11 cellular contexts compared by ENCODE assay signal in genomic region chr3:129599607-129600006, GRCh38. TPM values are rescaled to one million over a fixed set of nuclear protein-coding genes. Genes with fewer than 3 reads are reported as not detected.
A peak's percentile ranks its signal among the peaks of the same experiment; 100 is the strongest.
DNase-seq lines count a peak whose midpoint lies in the region; ATAC-seq and TF ChIP-seq lines count a peak whose summit lies in the region.
"Had no signal": no experiment of that assay in that cellular context is flagged by ENCODE, and none has a peak within 500 bp of the region (broad histone marks: within the 10 kb centered on the region; RNA-seq: fewer than 3 reads in every experiment).

No MANE protein-coding gene starts in this region.

- H3F3A ChIP-seq in GM23248 (ENCODE audit: insufficient read depth): peaks cover 36% of the 10 kb centered on the region
- no peaks in the 10 kb centered on the region for H3F3A ChIP-seq in MM.1S (ENCODE audit: insufficient read depth, low read length)

- H3K79me2 ChIP-seq in GM23248 (ENCODE audit: insufficient read depth): peaks cover 89% of the 10 kb centered on the region
- no peaks in the 10 kb centered on the region for H3K79me2 ChIP-seq in Karpas-422 (ENCODE audit: low read length)
- no peaks in the 10 kb centered on the region for H3K79me2 ChIP-seq in MM.1S (ENCODE audit: low read length)

- H3K4me1 Mint-ChIP-seq in T-helper 17 cell: peaks cover 36% of the 10 kb centered on the region
- H3K4me1 Mint-ChIP-seq: activated naive CD4-positive, alpha-beta T cell treated with anti-CD3 and anti-CD28 coated beads, Interleukin-2, amount 50 U/mL, for 24 hours had no signal

- H3K4me3 Mint-ChIP-seq in T-helper 17 cell: no peak overlapping the region
- H3K4me3 Mint-ChIP-seq: activated naive CD4-positive, alpha-beta T cell treated with anti-CD3 and anti-CD28 coated beads, Interleukin-2, amount 50 U/mL, for 24 hours had no signal

- H3K27me3 ChIP-seq in GM23248 (replicated peaks; ENCODE audit: insufficient read depth): no peaks in the 10 kb centered on the region
- H3K27me3 ChIP-seq in skeletal muscle satellite cell (ENCODE audit: control insufficient read depth, insufficient read depth, low read length): no peaks in the 10 kb centered on the region
- H3K27me3 ChIP-seq in Karpas-422 (ENCODE audit: low read length): no peaks in the 10 kb centered on the region
- no peaks in the 10 kb centered on the region for H3K27me3 ChIP-seq in MM.1S (replicated peaks; ENCODE audit: insufficient read depth, low read length)

- H3K4me3 ChIP-seq in GM23248 (no peak overlapping the region), skeletal muscle satellite cell (ENCODE audit: low read length) (peak overlapping the region; percentile 21), Karpas-422 (ENCODE audit: low read length) (no peak overlapping the region), MM.1S (ENCODE audit: low read length) (no peak overlapping the region)

- no peak overlapping the region for H2AFZ ChIP-seq in GM23248
- H2AFZ ChIP-seq in Karpas-422 (ENCODE audit: low read length): no peak overlapping the region
- no peak overlapping the region for H2AFZ ChIP-seq in MM.1S (ENCODE audit: low read length)

- no peaks in the 10 kb centered on the region for H3K36me3 Mint-ChIP-seq in T-helper 17 cell (ENCODE audit: low read depth)
- H3K36me3 Mint-ChIP-seq: activated naive CD4-positive, alpha-beta T cell treated with anti-CD3 and anti-CD28 coated beads, Interleukin-2, amount 50 U/mL, for 24 hours had no signal

- H3K36me3 ChIP-seq in GM23248 (ENCODE audit: low read depth) (no peaks in the 10 kb centered on the region), skeletal muscle satellite cell (ENCODE audit: insufficient read depth, low read length) (peaks cover 3% of the 10 kb centered on the region), Karpas-422 (ENCODE audit: insufficient read depth, low read length) (no peaks in the 10 kb centered on the region), MM.1S (replicated peaks; ENCODE audit: insufficient read depth, low read length) (no peaks in the 10 kb centered on the region)

- H3K4me1 ChIP-seq in GM23248 (ENCODE audit: insufficient read depth) (peaks cover 67% of the 10 kb centered on the region), skeletal muscle satellite cell (ENCODE audit: control insufficient read depth, insufficient read depth, low read length) (peaks cover 91% of the 10 kb centered on the region), Karpas-422 (ENCODE audit: low read length) (no peaks in the 10 kb centered on the region), MM.1S (ENCODE audit: low read length) (no peaks in the 10 kb centered on the region)

- H4K20me1 ChIP-seq in GM23248 (ENCODE audit: insufficient read depth) (no peaks in the 10 kb centered on the region), Karpas-422 (ENCODE audit: insufficient read depth, low read depth, low read length) (0 out of 2 replicates have a peak, but pooled peaks cover 4% of the 10 kb centered on the region), MM.1S (ENCODE audit: insufficient read depth, low read length) (no peaks in the 10 kb centered on the region)

- H3K9me2 ChIP-seq in GM23248 (ENCODE audit: insufficient read depth) (no peaks in the 10 kb centered on the region), Karpas-422 (replicated peaks; ENCODE audit: insufficient read depth, low read length) (no peaks in the 10 kb centered on the region), MM.1S (replicated peaks; ENCODE audit: insufficient read depth, low read length) (no peaks in the 10 kb centered on the region)

- H3K9me3 ChIP-seq in GM23248 (ENCODE audit: low read depth): no peaks in the 10 kb centered on the region
- H3K9me3 ChIP-seq in T-helper 17 cell (ENCODE audit: control insufficient read depth, low read length, poor library complexity, severe bottlenecking): no peaks in the 10 kb centered on the region
- H3K9me3 ChIP-seq in skeletal muscle satellite cell (replicated peaks; ENCODE audit: low read length): no peaks in the 10 kb centered on the region
- no peaks in the 10 kb centered on the region for H3K9me3 ChIP-seq in Karpas-422 (ENCODE audit: low read length)
- H3K9me3 ChIP-seq in MM.1S (replicated peaks; ENCODE audit: insufficient read depth, low read length): no peaks in the 10 kb centered on the region

- H3K4me2 ChIP-seq in GM23248 (ENCODE audit: unreplicated experiment) (peak overlapping the region; percentile 16), skeletal muscle satellite cell (ENCODE audit: low read length) (peak overlapping the region; percentile 71), Karpas-422 (ENCODE audit: low read depth, low read length, poor library complexity, severe bottlenecking) (no peak overlapping the region), MM.1S (ENCODE audit: low read depth, low read length) (no peak overlapping the region)

- peak; percentile 46 for ATAC-seq in T-helper 17 cell
- ATAC-seq in Right ventricle myocardium superior (ENCODE audit: poor library complexity): no peak

- H3K9ac ChIP-seq in GM23248: peak overlapping the region; percentile 9; the same call in 1 of the 2 replicates
- peak overlapping the region; percentile 51 for H3K9ac ChIP-seq in skeletal muscle satellite cell (ENCODE audit: low read depth, low read length)
- H3K9ac ChIP-seq in Karpas-422 (ENCODE audit: low read length): no peak overlapping the region
- H3K9ac ChIP-seq in MM.1S (ENCODE audit: low read length): no peak overlapping the region

- no peaks in the 10 kb centered on the region for H3K27me3 Mint-ChIP-seq in T-helper 17 cell

- 51% methylated on average over 5 of the region's 5 CpGs for WGBS in GM23248 (ENCODE audit: low coverage in 1 of 2, low lambda C conversion rate in 2 of 2, missing lambda C conversion rate in 2 of 2), 2 experiments

- intact Hi-C loops in Right ventricle myocardium superior (cut with DNase I): loop anchor here (5.0 kb wide), 1 partner anchor 107 kb away; no protein-coding TSS in a partner anchor

- peak overlapping the region; percentile 83 for H3K27ac Mint-ChIP-seq in T-helper 17 cell
- H3K27ac Mint-ChIP-seq: activated naive CD4-positive, alpha-beta T cell treated with anti-CD3 and anti-CD28 coated beads, Interleukin-2, amount 50 U/mL, for 24 hours; progenitor cell of endocrine pancreas had no signal

- TF ChIP-seq CTCF in MM.1S (IDR thresholded peaks at IDR 0.05; ENCODE audit: low read length): no peak

- DNase-seq in GM23248: peak; percentile 86
- no peak for DNase-seq in T-helper 17 cell
- peak; percentile 85 for DNase-seq in Right ventricle myocardium superior
- no peak for DNase-seq in Karpas-422
- no peak for DNase-seq in NCI-H748 (lab: John Stamatoyannopoulos, UW; ENCODE audit: unreplicated experiment)
- no peak for DNase-seq in ACHN
- DNase-seq in MM.1S: no peak
- DNase-seq: NCI-H2227 treated with DMSO at 0.1 percent for 48 hours had no signal

- in situ Hi-C loops in GM23248 (cut with MboI) (loop anchor here (10.0 kb wide), 1 partner anchor 105 kb away; no protein-coding TSS in a partner anchor), ACHN (cut with HindIII; ENCODE audit: low pct_ligation_motif_present, low pct_unique_long_range_greater_than_20kb, low sequenced_read_pairs) (no loop called here)

- H3K27ac ChIP-seq in GM23248: peak overlapping the region; percentile 93
- no peak overlapping the region for H3K27ac ChIP-seq in Karpas-422 (ENCODE audit: low read length)
- no peak overlapping the region for H3K27ac ChIP-seq in MM.1S (ENCODE audit: low read length)

RNA-seq across cellular contexts. Expression of gene PLXND1, which starts 6.9 kb away (rescaled TPM):
- 67.2 and 83.0 TPM in 2 replicates for total RNA-seq in GM23248 (2014; rRNA removed; shearing (Covaris generic))
- polyA plus RNA-seq in GM23248 (2016; fragmentation: Nextera tagmentation; extraction: Ambion mirVana): 35.7 and 37.4 TPM in 2 replicates
- 100 to 1,000 TPM in 1 of 2 donors, 10 to 100 TPM in 1; 78.8 to 152 TPM for total RNA-seq in T-helper 17 cell
- total RNA-seq in Right ventricle myocardium superior: 53.1 TPM
- total RNA-seq in skeletal muscle satellite cell (2012; rRNA removed): 41.7 and 52.2 TPM in 2 replicates
- 0.52 TPM in 1 of 2 replicates, not detected in the other for total RNA-seq in Karpas-422 (2014; rRNA removed; shearing (Covaris generic); ENCODE audit: low replicate concordance)

RNA-seq across cellular contexts. Expression of gene H1-8, which starts 56.6 kb away (rescaled TPM):
- total RNA-seq in GM23248 (2014; rRNA removed; shearing (Covaris generic)): not detected in 2 replicates
- not detected in 2 replicates for polyA plus RNA-seq in GM23248 (2016; fragmentation: Nextera tagmentation; extraction: Ambion mirVana)
- total RNA-seq in T-helper 17 cell (not detected), Right ventricle myocardium superior (not detected)
- not detected in 2 replicates for total RNA-seq in skeletal muscle satellite cell (2012; rRNA removed)
- not detected in 2 replicates for total RNA-seq in Karpas-422 (2014; rRNA removed; shearing (Covaris generic); ENCODE audit: low replicate concordance)
- total RNA-seq: progenitor cell of endocrine pancreas had no signal

Comparison
In these comparisons a context has a peak if more than half of its experiments do, and no peak if none do; other contexts are left out.
1. DNase-seq: peak in GM23248 (single experiment) and Right ventricle myocardium superior (single experiment); none in T-helper 17 cell (0 of 3), Karpas-422 (single experiment), NCI-H748 (single experiment), ACHN (single experiment) and MM.1S (single experiment).
2. H3K4me2 ChIP-seq: peak in GM23248 (single experiment) and skeletal muscle satellite cell (single experiment); none in Karpas-422 (single experiment) and MM.1S (single experiment).
3. H3K9ac ChIP-seq: peak in GM23248 (single experiment) and skeletal muscle satellite cell (single experiment); none in Karpas-422 (single experiment) and MM.1S (single experiment).
4. RNA of gene PLXND1, which starts 6.9 kb away (total RNA-seq): 78.8 to 152 TPM in T-helper 17 cell, 67.2 to 83.0 TPM in GM23248 and 53.1 TPM in Right ventricle myocardium superior (single experiment); 0.52 TPM in Karpas-422; every median in the first group is over 10 times any median in the second.